ENCODE assay signal across 19 cellular contexts in genomic region chr14:70957710-70958109, GRCh38. TPM values are rescaled to one million over a fixed set of nuclear protein-coding genes. Genes with fewer than 3 reads are reported as not detected.
DNase-seq lines count a peak whose midpoint lies in the region; ATAC-seq and FAIRE-seq lines count a peak whose summit lies in the region.
"Had no signal": no experiment of that assay in that cellular context is flagged by ENCODE, and none has a peak within 500 bp of the region (broad histone marks: within the 10 kb centered on the region; RNA-seq: fewer than 3 reads in every experiment).

No MANE protein-coding gene starts in this region.

- H3K9me3 Mint-ChIP-seq in activated T-cell treated with anti-CD3 and anti-CD28 coated beads, Interleukin-2, amount 50 U/mL, for 72 hours = no peaks in the 10 kb centered on the region
- no peaks in the 10 kb centered on the region for H3K9me3 Mint-ChIP-seq in naive thymus-derived CD4-positive, alpha-beta T cell
- H3K9me3 Mint-ChIP-seq: CD8-positive, alpha-beta T cell; GM23338; H9 had no signal

- H3K27me3 Mint-ChIP-seq in activated T-cell treated with anti-CD3 and anti-CD28 coated beads, Interleukin-2, amount 50 U/mL, for 72 hours (ENCODE audit: low read depth) = no peaks in the 10 kb centered on the region
- H3K27me3 Mint-ChIP-seq in naive thymus-derived CD4-positive, alpha-beta T cell = no peaks in the 10 kb centered on the region

- CTCF ChIA-PET in naive thymus-derived CD4-positive, alpha-beta T cell (lab: Charles Lee) = interaction anchor here (1.0 to 7.3 kb wide), 7 partner anchors 12 to 138 kb away, joined by 3 to 69 read pairs (median 5); partner anchors contain the start of gene PCNX1

- peaks cover 49% of the 10 kb centered on the region for H3K4me1 Mint-ChIP-seq in activated T-cell treated with anti-CD3 and anti-CD28 coated beads, Interleukin-2, amount 50 U/mL, for 72 hours (ENCODE audit: low read depth)
- H3K4me1 Mint-ChIP-seq in naive thymus-derived CD4-positive, alpha-beta T cell = peaks cover 22 to 60% (median 48%) of the 10 kb centered on the region in 7 donors
- H3K4me1 Mint-ChIP-seq: GM23338, H9 had no signal

- H3K27ac ChIP-seq in naive thymus-derived CD4-positive, alpha-beta T cell (ENCODE audit: low read depth, low read length) = no peak overlapping the region
- H3K27ac ChIP-seq: A549 had no signal

- H3K27ac Mint-ChIP-seq in activated T-cell treated with anti-CD3 and anti-CD28 coated beads, Interleukin-2, amount 50 U/mL, for 72 hours = peak overlapping the region; percentile 76
- peak overlapping the region in 5 of 9 donors; percentile 7 to 59 (median 31) for H3K27ac Mint-ChIP-seq in naive thymus-derived CD4-positive, alpha-beta T cell
- H3K27ac Mint-ChIP-seq: CD8-positive, alpha-beta T cell; GM23338; H9 had no signal

- peak; percentile 80 for FAIRE-seq in HTR-8/SVneo (lab: Jason Lieb, UNC)
- FAIRE-seq: A549, G401.6 had no signal

- H3K36me3 ChIP-seq in naive thymus-derived CD4-positive, alpha-beta T cell (ENCODE audit: control insufficient read depth in 2 of 3, insufficient read depth in 3 of 3, low read length in 3 of 3) = peaks cover 0 to 3% (median 0%) of the 10 kb centered on the region in 3 experiments

- no peak for ATAC-seq in activated T-cell treated with anti-CD3 and anti-CD28 coated beads, Interleukin-2, amount 50 U/mL, for 72 hours (replicated peaks in 1 of 2)
- no peak for ATAC-seq in naive thymus-derived CD4-positive, alpha-beta T cell
- ATAC-seq: A549; CD8-positive, alpha-beta T cell; GM23338; HCT116 had no signal

- POLR2A ChIA-PET in naive thymus-derived CD4-positive, alpha-beta T cell (lab: Charles Lee) = interaction anchor here (1.0 to 8.0 kb wide), 3 partner anchors 9 to 52 kb away, joined by 3 to 104 read pairs (median 4); partner anchors contain the start of gene PCNX1

- H3K27me3 ChIP-seq in naive thymus-derived CD4-positive, alpha-beta T cell (ENCODE audit: control insufficient read depth in 2 of 2, insufficient read depth in 2 of 2, low read length in 2 of 2) = no peaks in the 10 kb centered on the region

- H3K36me3 Mint-ChIP-seq in activated T-cell treated with anti-CD3 and anti-CD28 coated beads, Interleukin-2, amount 50 U/mL, for 72 hours (ENCODE audit: insufficient read depth in 2 of 2) = peaks cover 2 to 5% of the 10 kb centered on the region in 2 donors
- H3K36me3 Mint-ChIP-seq in naive thymus-derived CD4-positive, alpha-beta T cell = peaks cover 0 to 20% (median 8%) of the 10 kb centered on the region in 5 donors

- peaks cover 18 to 19% of the 10 kb centered on the region in 2 donors for H3K4me1 ChIP-seq in naive thymus-derived CD4-positive, alpha-beta T cell (ENCODE audit: control insufficient read depth in 2 of 2, insufficient read depth in 2 of 2, low read length in 2 of 2)
- H3K4me1 ChIP-seq: Caco-2 had no signal

- H3K9me3 ChIP-seq in naive thymus-derived CD4-positive, alpha-beta T cell (ENCODE audit: control insufficient read depth in 2 of 3, low read length in 3 of 3) = no peaks in the 10 kb centered on the region
- H3K9me3 ChIP-seq: A549, Caco-2 had no signal

- no peak for DNase-seq in activated T-cell treated with anti-CD3 and anti-CD28 coated beads, Interleukin-2, amount 50 U/mL, for 72 hours
- DNase-seq in activated T-cell treated with anti-CD3 and anti-CD28 coated beads, Interleukin-2, amount 50 U/mL, for 48 hours = no peak
- no peak for DNase-seq in HTR-8/SVneo (ENCODE audit: insufficient read length, low spot score)
- no peak for DNase-seq in naive thymus-derived CD4-positive, alpha-beta T cell
- no peak for DNase-seq in activated gamma-delta T cell (lab: John Stamatoyannopoulos, UW)
- DNase-seq in Ammon's horn (ENCODE audit: low spot score) = no peak
- DNase-seq: 8988T; ACHN; AML-193; C1 segment of cervical spinal cord; Caco-2; CD8-positive, alpha-beta T cell; DMS153; DND-41; H9 had no signal

- H3K4me3 ChIP-seq in naive thymus-derived CD4-positive, alpha-beta T cell (ENCODE audit: low read length) = no peak overlapping the region
- H3K4me3 ChIP-seq: A549, GM23338 had no signal

- H3K4me3 Mint-ChIP-seq in activated T-cell treated with anti-CD3 and anti-CD28 coated beads, Interleukin-2, amount 50 U/mL, for 72 hours = no peak overlapping the region
- no peak overlapping the region for H3K4me3 Mint-ChIP-seq in naive thymus-derived CD4-positive, alpha-beta T cell
- H3K4me3 Mint-ChIP-seq: CD8-positive, alpha-beta T cell; GM23338; H9 had no signal

- intact Hi-C loops in naive thymus-derived CD4-positive, alpha-beta T cell (cut with micrococcal nuclease) = loop anchor here (1.0 to 5.0 kb wide), 2 partner anchors 9 to 335 kb away; no protein-coding TSS in a partner anchor

RNA-seq across cellular contexts. Expression of gene PCNX1, which starts 50.5 kb away (rescaled TPM):
- 10 to 100 TPM; 83.3 to 85.8 TPM for total RNA-seq in activated T-cell treated with anti-CD3 and anti-CD28 coated beads, Interleukin-2, amount 50 U/mL, for 72 hours
- total RNA-seq in naive thymus-derived CD4-positive, alpha-beta T cell = 100 to 1,000 TPM in 4 of 5 experiments, 10 to 100 TPM in 1; 80.8 to 114 (median 112) TPM
- 10 to 100 TPM; 11.2 to 12.2 TPM for polyA plus RNA-seq in naive thymus-derived CD4-positive, alpha-beta T cell
